ENCODE assay signal across 2 cellular contexts in genomic region chr5:149319174-149319573, GRCh38.
TF ChIP-seq lines count a peak whose summit lies in the region.

No MANE protein-coding gene starts in this region.

TF ChIP-seq in A549, 52 proteins besides CTCF, POLR2A, EP300 and RAD21:
- TF ChIP-seq E2F6 (IDR thresholded peaks at IDR 0.05; ENCODE audit: borderline replicate concordance, low read depth) (no peak), ZFP36 (IDR thresholded peaks at IDR 0.05; ENCODE audit: borderline replicate concordance, partially characterized antibody) (peak; percentile 48)

TF ChIP-seq in IMR-90, 13 proteins besides CTCF, POLR2A, EP300 and RAD21:
- TF ChIP-seq CHD1 (IDR thresholded peaks at IDR 0.05; ENCODE audit: low read depth, low read length) = no peak
- no peak for TF ChIP-seq CEBPB (IDR thresholded peaks at IDR 0.05; ENCODE audit: low read depth, low read length)
- TF ChIP-seq MXI1 (IDR thresholded peaks at IDR 0.05; ENCODE audit: borderline replicate concordance, low read depth, low read length) = no peak
- TF ChIP-seq USF2 (IDR thresholded peaks at IDR 0.05; ENCODE audit: low read depth, low read length) = no peak
